ENCODE assay signal across 14 cellular contexts in genomic region chr6:15960740-15961629, GRCh38.
A peak's percentile ranks its signal among the peaks of the same experiment; 100 is the strongest.
DNase-seq lines count a peak whose midpoint lies in the region; ATAC-seq, FAIRE-seq and TF ChIP-seq lines count a peak whose summit lies in the region.
"Had no signal": no experiment of that assay in that cellular context is flagged by ENCODE, and none has a peak within 500 bp of the region (broad histone marks: within the 10 kb centered on the region; RNA-seq: fewer than 3 reads in every experiment).

No MANE protein-coding gene starts in this region.

- no peak overlapping the region for H2BK15ac ChIP-seq in mesendoderm (replicated peaks; ENCODE audit: low read depth)

- H3K4me1 ChIP-seq in GM23248 (ENCODE audit: insufficient read depth) (peaks cover 17% of the 10 kb centered on the region), astrocyte (ENCODE audit: insufficient read depth, low read length) (peaks cover 6% of the 10 kb centered on the region), mesendoderm (ENCODE audit: control insufficient read depth, low read depth, low read length) (no peaks in the 10 kb centered on the region), ascending aorta (no peaks in the 10 kb centered on the region), gastroesophageal sphincter (no peaks in the 10 kb centered on the region)

- H4K20me1 ChIP-seq in GM23248 (ENCODE audit: insufficient read depth): no peaks in the 10 kb centered on the region
- no peaks in the 10 kb centered on the region for H4K20me1 ChIP-seq in astrocyte (ENCODE audit: insufficient read depth, low read length)
- H4K20me1 ChIP-seq: BLaER1 treated with 17β-estradiol and CSF1 and Interleukin-3, amounts not matched to agents 10 nM and 100 nM had no signal

- peak overlapping the region; percentile 43 for H3K56ac ChIP-seq in mesendoderm (ENCODE audit: low read length)

- TF ChIP-seq CTCF in NB4 (IDR thresholded peaks at IDR 0.05; ENCODE audit: low read depth, low read length) (no peak), astrocyte (IDR thresholded peaks at IDR 0.05; ENCODE audit: insufficient read depth, low read depth, low read length) (no peak), ascending aorta (IDR thresholded peaks at IDR 0.05) (no peak), gastroesophageal sphincter (IDR thresholded peaks at IDR 0.05) (no peak)

- H2AK5ac ChIP-seq in mesendoderm (ENCODE audit: low read length): no peak overlapping the region

- WGBS in GM23248 (ENCODE audit: low coverage in 1 of 2, low lambda C conversion rate in 2 of 2, missing lambda C conversion rate in 2 of 2), 2 experiments: 72 to 73% methylated on average over 7 of the region's 7 CpGs
- no CpG with 5 or more reads among the region's 7 CpGs for WGBS in mesendoderm (ENCODE audit: extremely low coverage, insufficient coverage, low lambda C conversion rate)
- 68 to 69% methylated on average over 2 to 6 of the region's 7 CpGs for WGBS in gastroesophageal sphincter (ENCODE audit: low coverage in 1 of 2), 2 donors

- intact Hi-C loops in ascending aorta (cut with DNase I): no loop called here
- intact Hi-C loops in posterior vena cava (cut with DNase I): no loop called here

- no peak overlapping the region for H4K8ac ChIP-seq in mesendoderm (ENCODE audit: low read depth, low read length)

- H3K9me3 ChIP-seq in GM23248 (ENCODE audit: low read depth) (no peaks in the 10 kb centered on the region), astrocyte (ENCODE audit: insufficient read depth, low read depth, low read length) (no peaks in the 10 kb centered on the region), ascending aorta (no peaks in the 10 kb centered on the region), gastroesophageal sphincter (peaks cover 0 to 8% (median 0%) of the 10 kb centered on the region in 3 donors)
- H3K9me3 ChIP-seq: transverse colon had no signal

- H3K18ac ChIP-seq in mesendoderm (ENCODE audit: low read length): no peak overlapping the region

- H3K27me3 ChIP-seq in GM23248 (replicated peaks; ENCODE audit: insufficient read depth) (no peaks in the 10 kb centered on the region), astrocyte (ENCODE audit: insufficient read depth, low read length) (no peaks in the 10 kb centered on the region), mesendoderm (ENCODE audit: insufficient read depth, low read length, poor library complexity) (no peaks in the 10 kb centered on the region), ascending aorta (no peaks in the 10 kb centered on the region), gastroesophageal sphincter (peaks cover 6% of the 10 kb centered on the region)
- H3K27me3 ChIP-seq: BLaER1 treated with 17β-estradiol and CSF1 and Interleukin-3, amounts not matched to agents 10 nM and 100 nM; transverse colon had no signal

- H3K36me3 Mint-ChIP-seq in astrocyte (ENCODE audit: low read depth, unreplicated experiment): no peaks in the 10 kb centered on the region
- H3K36me3 Mint-ChIP-seq: activated naive CD8-positive, alpha-beta T cell treated with anti-CD3 and anti-CD28 coated beads, Interleukin-2, amount 10 ng/mL, durations not matched to agents 7 days and 5 days had no signal

- H3K79me2 ChIP-seq in GM23248 (ENCODE audit: insufficient read depth) (no peaks in the 10 kb centered on the region), astrocyte (ENCODE audit: insufficient read depth, low read length) (no peaks in the 10 kb centered on the region), mesendoderm (ENCODE audit: control insufficient read depth, insufficient read depth, low read length) (no peaks in the 10 kb centered on the region)

- no peak overlapping the region for H3K9ac ChIP-seq in GM23248
- H3K9ac ChIP-seq in astrocyte (ENCODE audit: low read length): no peak overlapping the region
- H3K9ac ChIP-seq in mesendoderm (ENCODE audit: low read length): no peak overlapping the region
- H3K9ac ChIP-seq: BLaER1 treated with 17β-estradiol and CSF1 and Interleukin-3, amounts not matched to agents 10 nM and 100 nM had no signal

- H3K4me3 ChIP-seq in GM23248 (no peak overlapping the region), NB4 (ENCODE audit: low read depth, low read length) (no peak overlapping the region), astrocyte (ENCODE audit: insufficient read depth, low read depth, low read length) (no peak overlapping the region), mesendoderm (ENCODE audit: low read length) (no peak overlapping the region), ascending aorta (no peak overlapping the region), gastroesophageal sphincter (no peak overlapping the region)
- H3K4me3 ChIP-seq: BLaER1 treated with 17β-estradiol and CSF1 and Interleukin-3, amounts not matched to agents 10 nM and 100 nM; transverse colon had no signal

- peaks cover 14% of the 10 kb centered on the region for H3K4me1 Mint-ChIP-seq in astrocyte (ENCODE audit: low read depth, unreplicated experiment)

- peaks cover 3% of the 10 kb centered on the region for H3K9me3 Mint-ChIP-seq in astrocyte (ENCODE audit: unreplicated experiment)

- no peak overlapping the region for H3K4me3 Mint-ChIP-seq in astrocyte (ENCODE audit: unreplicated experiment)
- H3K4me3 Mint-ChIP-seq: activated naive CD8-positive, alpha-beta T cell treated with anti-CD3 and anti-CD28 coated beads, Interleukin-2, amount 10 ng/mL, durations not matched to agents 7 days and 5 days had no signal

- no peak for TF ChIP-seq EP300 in gastroesophageal sphincter (IDR thresholded peaks at IDR 0.05)

- no peaks in the 10 kb centered on the region for H3K36me3 ChIP-seq in GM23248 (ENCODE audit: low read depth)
- H3K36me3 ChIP-seq in astrocyte (ENCODE audit: insufficient read depth, low read length): no peaks in the 10 kb centered on the region
- H3K36me3 ChIP-seq in mesendoderm (ENCODE audit: control insufficient read depth, insufficient read depth, low read length): no peaks in the 10 kb centered on the region
- H3K36me3 ChIP-seq in ascending aorta: no peaks in the 10 kb centered on the region
- H3K36me3 ChIP-seq in gastroesophageal sphincter: no peaks in the 10 kb centered on the region
- H3K36me3 ChIP-seq: BLaER1 treated with 17β-estradiol and CSF1 and Interleukin-3, amounts not matched to agents 10 nM and 100 nM; transverse colon had no signal

- H3F3A ChIP-seq in GM23248 (ENCODE audit: insufficient read depth): peaks cover 13% of the 10 kb centered on the region

- H3K4me2 ChIP-seq in GM23248 (ENCODE audit: unreplicated experiment) (no peak overlapping the region), astrocyte (ENCODE audit: low read length) (no peak overlapping the region), mesendoderm (ENCODE audit: low read length) (no peak overlapping the region)

- no peak for FAIRE-seq in astrocyte (lab: Jason Lieb, UNC)

- H2BK120ac ChIP-seq in mesendoderm (ENCODE audit: low read depth, low read length): no peak overlapping the region

- H3K79me1 ChIP-seq in mesendoderm (ENCODE audit: low read length): no peaks in the 10 kb centered on the region

- no peak overlapping the region for H4K5ac ChIP-seq in mesendoderm (ENCODE audit: low read length)

- no peak overlapping the region for H3K4ac ChIP-seq in mesendoderm (ENCODE audit: low read depth, low read length)

- no peak overlapping the region for H3K23ac ChIP-seq in mesendoderm (ENCODE audit: low read length)

- ATAC-seq in gastroesophageal sphincter (no peak), HG03039 (IDR thresholded peaks at IDR 0.05; ENCODE audit: unreplicated experiment) (no peak)
- ATAC-seq: left lobe of liver had no signal

- no peak overlapping the region for H2BK5ac ChIP-seq in mesendoderm (ENCODE audit: low read length)

- H3K27ac ChIP-seq in GM23248 (no peak overlapping the region), astrocyte (ENCODE audit: low read depth, low read length) (no peak overlapping the region), mesendoderm (ENCODE audit: low read depth, low read length) (no peak overlapping the region), ascending aorta (no peak overlapping the region), gastroesophageal sphincter (no peak overlapping the region)
- H3K27ac ChIP-seq: transverse colon had no signal

- peaks cover 7% of the 10 kb centered on the region; the same call in 1 of the 2 replicates for H3K9me2 ChIP-seq in GM23248 (ENCODE audit: insufficient read depth)

- no peak for TF ChIP-seq POLR2A in NB4 (IDR thresholded peaks at IDR 0.05; ENCODE audit: extremely low read depth, insufficient read length)
- no peak for TF ChIP-seq POLR2A in gastroesophageal sphincter (IDR thresholded peaks at IDR 0.05)

- peak overlapping the region; percentile 3 for H3K27ac Mint-ChIP-seq in astrocyte (ENCODE audit: unreplicated experiment)

- peaks cover 2% of the 10 kb centered on the region for H3K27me3 Mint-ChIP-seq in astrocyte (ENCODE audit: low read depth, unreplicated experiment)
- H3K27me3 Mint-ChIP-seq: activated naive CD8-positive, alpha-beta T cell treated with anti-CD3 and anti-CD28 coated beads, Interleukin-2, amount 10 ng/mL, durations not matched to agents 7 days and 5 days had no signal

- in situ Hi-C loops in GM23248 (cut with MboI): no loop called here

- H2AFZ ChIP-seq in GM23248: peak overlapping the region; percentile 72
- H2AFZ ChIP-seq in astrocyte (ENCODE audit: low read depth, low read length): no peak overlapping the region

- no peak for DNase-seq in GM23248
- peak; percentile 62 for DNase-seq in NB4 (ENCODE audit: low read depth)
- no peak for DNase-seq in astrocyte (ENCODE audit: low read depth)
- DNase-seq in mesendoderm: peak; percentile 90
- no peak for DNase-seq in ascending aorta (ENCODE audit: low spot score in 2 of 2)
- DNase-seq in posterior vena cava (ENCODE audit: low spot score): no peak
- DNase-seq: activated naive CD8-positive, alpha-beta T cell treated with anti-CD3 and anti-CD28 coated beads, Interleukin-2, amount 10 ng/mL, durations not matched to agents 7 days and 5 days; activated T-cell treated with anti-CD3 and anti-CD28 coated beads for 4 hours; glutamatergic neuron; transverse colon had no signal

Comparison
In these comparisons a context has a peak if more than half of its experiments do, and no peak if none do; other contexts are left out.
1. DNase-seq: peak in NB4 (single experiment) and mesendoderm (single experiment); none in GM23248 (single experiment), astrocyte (single experiment), ascending aorta (0 of 2) and posterior vena cava (single experiment).